15 cellular contexts compared by ENCODE assay signal in genomic region chr16:75022567-75022966, GRCh38.
"Had no signal": no experiment of that assay in that cellular context is flagged by ENCODE, and none has a peak within 500 bp of the region (broad histone marks: within the 10 kb centered on the region; RNA-seq: fewer than 3 reads in every experiment).

No MANE protein-coding gene starts in this region.

- H3K9me3 ChIP-seq: ovary had no signal

- H3K36me3 ChIP-seq: cardiac muscle cell, lower lobe of right lung, ovary, sigmoid colon, thoracic aorta, upper lobe of right lung had no signal

- H3K4me3 ChIP-seq: cardiac muscle cell, lower lobe of right lung, ovary, sigmoid colon, SK-N-MC, thoracic aorta, upper lobe of right lung had no signal

- H3K4me3 Mint-ChIP-seq: neural crest cell had no signal

- DNase-seq: activated CD4-positive, CD25-positive, alpha-beta regulatory T cell treated with anti-CD3 and anti-CD28 coated beads, Interleukin-2, amount 50 U/mL, for 72 hours; activated CD8-positive, alpha-beta memory T cell treated with anti-CD3 and anti-CD28 coated beads for 24 hours; activated effector memory CD4-positive, alpha-beta T cell treated with anti-CD3 and anti-CD28 coated beads, Interleukin-2, amount 50 U/mL, for 16 hours; erythroblast; left colon; lower lobe of right lung; ovary; sigmoid colon; stimulated activated CD4-positive, alpha-beta T cell treated with anti-CD3 and anti-CD28 coated beads, Interleukin-1b, Interleukin-23, amount 100 ng/mL, for 48 hours; T1000; upper lobe of right lung had no signal

- ATAC-seq: left colon, lower lobe of right lung, upper lobe of right lung had no signal

- H3K27me3 ChIP-seq: cardiac muscle cell, ovary, sigmoid colon, upper lobe of right lung had no signal

- H3K27ac ChIP-seq: cardiac muscle cell, lower lobe of right lung, ovary, sigmoid colon, SK-N-MC, thoracic aorta, upper lobe of right lung had no signal
